Comparison of ENCODE assay signal across 17 cellular contexts in genomic region chr14:100450049-100450448, GRCh38.
DNase-seq lines count a peak whose midpoint lies in the region; ATAC-seq and TF ChIP-seq lines count a peak whose summit lies in the region.
"Had no signal": no experiment of that assay in that cellular context is flagged by ENCODE, and none has a peak within 500 bp of the region (broad histone marks: within the 10 kb centered on the region; RNA-seq: fewer than 3 reads in every experiment).

No MANE protein-coding gene starts in this region.

- H3K27ac ChIP-seq in Panc1 (ENCODE audit: low read length) (0 out of 2 replicates have a peak overlapping the region, but pooled peaks have one; percentile 13), endodermal cell (ENCODE audit: low read depth, low read length) (no peak overlapping the region), neuronal stem cell (replicated peaks; ENCODE audit: low read length) (no peak overlapping the region)
- H3K27ac ChIP-seq: A549, C4-2B, HL-60 had no signal

- POLR2A ChIA-PET in Panc1 (lab: Charles Lee) = no interaction called here

- H3K27me3 Mint-ChIP-seq in endodermal cell (ENCODE audit: insufficient read depth) = no peaks in the 10 kb centered on the region
- H3K27me3 Mint-ChIP-seq: CD4-positive, alpha-beta T cell had no signal

- WGBS in endodermal cell (ENCODE audit: insufficient coverage in 1 of 2, insufficient read length in 1 of 2), 2 experiments = 90 to 100% methylated on average over 2 of the region's 2 CpGs
- no CpG with 5 or more reads among the region's 2 CpGs for WGBS in neuronal stem cell (ENCODE audit: extremely low coverage in 2 of 2, insufficient read length in 2 of 2, insufficient replicate concordance in 1 of 2), 2 donors

- no peak overlapping the region for H2BK12ac ChIP-seq in neuronal stem cell (ENCODE audit: low read length)

- peak overlapping the region; percentile 60 for H3K14ac ChIP-seq in neuronal stem cell (ENCODE audit: low read length)

- H3K4me1 ChIP-seq in Panc1 (ENCODE audit: control insufficient read depth, insufficient read depth, low read length) (peaks cover 8% of the 10 kb centered on the region), endodermal cell (ENCODE audit: control insufficient read depth, insufficient read depth, low read length) (peaks cover 11% of the 10 kb centered on the region), neuronal stem cell (ENCODE audit: control insufficient read depth in 2 of 2, insufficient read depth in 1 of 2, low read depth in 1 of 2, low read length in 2 of 2) (peaks cover 0 to 17% of the 10 kb centered on the region in 2 donors)

- no peak overlapping the region for H3K4me3 Mint-ChIP-seq in endodermal cell
- H3K4me3 Mint-ChIP-seq: CD4-positive, alpha-beta T cell; GM23338; HFFc6 had no signal

- in situ Hi-C loops in Panc1 (cut with HindIII; ENCODE audit: low pct_unique_long_range_greater_than_20kb, low sequenced_read_pairs) = no loop called here

- H3K9me3 ChIP-seq in Panc1 (ENCODE audit: control insufficient read depth, insufficient read depth, low read depth, low read length) (no peaks in the 10 kb centered on the region), endodermal cell (ENCODE audit: control insufficient read depth, low read length) (no peaks in the 10 kb centered on the region), neuronal stem cell (replicated peaks in 1 of 2; ENCODE audit: control insufficient read depth in 2 of 2, insufficient read depth in 1 of 2, low read depth in 1 of 2, low read length in 2 of 2) (no peaks in the 10 kb centered on the region)
- H3K9me3 ChIP-seq: A549 had no signal

- H3K9me3 Mint-ChIP-seq in endodermal cell = no peaks in the 10 kb centered on the region
- H3K9me3 Mint-ChIP-seq: CD4-positive, alpha-beta T cell; GM23338; HFFc6 had no signal

- no peak overlapping the region for H4K91ac ChIP-seq in neuronal stem cell (ENCODE audit: low read depth, low read length, poor library complexity)

- no peak for ATAC-seq in Panc1
- ATAC-seq: A549, GM23338, HCT116 had no signal

- H3K4me3 ChIP-seq in Panc1 (ENCODE audit: low read depth in 2 of 2, low read length in 2 of 2) (no peak overlapping the region), endodermal cell (ENCODE audit: low read length) (no peak overlapping the region), neuronal stem cell (ENCODE audit: low read length in 2 of 2) (no peak overlapping the region)
- H3K4me3 ChIP-seq: A549, GM23338 had no signal

- no peak overlapping the region for H2BK120ac ChIP-seq in neuronal stem cell (ENCODE audit: low read depth, low read length)

- no peak overlapping the region for H3K27ac Mint-ChIP-seq in endodermal cell
- H3K27ac Mint-ChIP-seq: CD4-positive, alpha-beta T cell; GM23338; HFFc6 had no signal

- H3K4ac ChIP-seq in neuronal stem cell (ENCODE audit: low read length) = no peak overlapping the region

- no peak overlapping the region for H2AK5ac ChIP-seq in neuronal stem cell (ENCODE audit: low read depth, low read length)

- no peak overlapping the region for H2AFZ ChIP-seq in neuronal stem cell (ENCODE audit: low read length)
- H2AFZ ChIP-seq: GM23338 had no signal

- no peaks in the 10 kb centered on the region for H3K27me3 ChIP-seq in Panc1 (ENCODE audit: control insufficient read depth, insufficient read depth, low read length)
- H3K27me3 ChIP-seq in endodermal cell (ENCODE audit: control insufficient read depth, insufficient read depth, low read length, poor library complexity, severe bottlenecking) = no peaks in the 10 kb centered on the region
- H3K27me3 ChIP-seq in neuronal stem cell (ENCODE audit: control insufficient read depth in 3 of 3, insufficient read depth in 3 of 3, low read depth in 1 of 3, low read length in 3 of 3) = no peaks in the 10 kb centered on the region

- H3K23ac ChIP-seq in neuronal stem cell (ENCODE audit: low read depth, low read length, poor library complexity) = no peak overlapping the region

- H4K8ac ChIP-seq in neuronal stem cell (ENCODE audit: low read depth, low read length) = no peak overlapping the region

- DNase-seq in Panc1 (ENCODE audit: low read depth, low spot score) (no peak), endodermal cell (peak; percentile 32), neuronal stem cell (ENCODE audit: low spot score) (no peak), dedifferentiated amniotic fluid mesenchymal stem cell (ENCODE audit: extremely low spot score) (no peak), SIG-M5 (lab: John Stamatoyannopoulos, UW) (no peak), NCI-H187 (lab: John Stamatoyannopoulos, UW) (no peak)
- DNase-seq: AML-193; CD4-positive, alpha-beta T cell; DMS153; DMS79; GF-D8; HFFc6 had no signal

- no peaks in the 10 kb centered on the region for H3K36me3 ChIP-seq in Panc1 (ENCODE audit: control insufficient read depth, insufficient read depth, low read length)
- H3K36me3 ChIP-seq in endodermal cell (ENCODE audit: control insufficient read depth, insufficient read depth, low read length) = no peaks in the 10 kb centered on the region
- no peaks in the 10 kb centered on the region for H3K36me3 ChIP-seq in neuronal stem cell (replicated peaks in 1 of 2; ENCODE audit: control insufficient read depth in 2 of 2, insufficient read depth in 2 of 2, low read length in 2 of 2)

- H3K18ac ChIP-seq in neuronal stem cell (ENCODE audit: low read length) = no peak overlapping the region

- peaks cover 14% of the 10 kb centered on the region for H3K4me1 Mint-ChIP-seq in endodermal cell

- H3K4me2 ChIP-seq in neuronal stem cell (ENCODE audit: insufficient read depth, low read length, poor library complexity, severe bottlenecking) = no peak overlapping the region
- H3K4me2 ChIP-seq: A549, GM23338 had no signal

- CTCF ChIA-PET in Panc1 (lab: Charles Lee) = interaction anchor here (0.6 kb wide), 1 partner anchor 31 kb away, joined by 6 read pairs; no protein-coding TSS in a partner anchor

- H3K79me1 ChIP-seq in neuronal stem cell (ENCODE audit: low read depth, low read length) = no peaks in the 10 kb centered on the region

- no peak overlapping the region for H2BK15ac ChIP-seq in neuronal stem cell (ENCODE audit: low read length)

- H3K36me3 Mint-ChIP-seq in endodermal cell (ENCODE audit: low read depth) = no peaks in the 10 kb centered on the region

- intact Hi-C loops in Panc1 (cut with micrococcal nuclease; ENCODE audit: unreplicated experiment) = no loop called here

- H2BK5ac ChIP-seq in neuronal stem cell (ENCODE audit: low read length) = no peak overlapping the region

- H3K9ac ChIP-seq in endodermal cell (ENCODE audit: extremely low read depth, low read length, poor library complexity, severe bottlenecking) = no peak overlapping the region
- no peak overlapping the region for H3K9ac ChIP-seq in neuronal stem cell (ENCODE audit: low read depth, low read length, poor library complexity)

- BruUV-seq in Panc1 (replicated peaks; lab: Mats Ljungman, UMichigan) = no TSS peak

- TF ChIP-seq CTCF in Panc1 (IDR thresholded peaks at IDR 0.05) = no peak
- no peak for TF ChIP-seq CTCF in endodermal cell (conservative IDR thresholded peaks at IDR 0.05)
